In genomic region chr1:1118011-1118892, GRCh38 we compare ENCODE assay signal across 23 cellular contexts. TPM values are rescaled to one million over a fixed set of nuclear protein-coding genes. Genes with fewer than 3 reads are reported as not detected.
DNase-seq lines count a peak whose midpoint lies in the region; ATAC-seq and TF ChIP-seq lines count a peak whose summit lies in the region.
"Had no signal": no experiment of that assay in that cellular context is flagged by ENCODE, and none has a peak within 500 bp of the region (broad histone marks: within the 10 kb centered on the region; RNA-seq: fewer than 3 reads in every experiment).

No MANE protein-coding gene starts in this region.

- H3K4me3 Mint-ChIP-seq in T-helper 17 cell = peak overlapping the region; percentile 28
- peak overlapping the region in 3 of 5 donors; percentile 7 to 29 (median 12) for H3K4me3 Mint-ChIP-seq in immature natural killer cell

- H3K36me3 Mint-ChIP-seq in T-helper 17 cell (ENCODE audit: low read depth) (peaks cover 2% of the 10 kb centered on the region), immature natural killer cell (peaks cover 0 to 3% (median 0%) of the 10 kb centered on the region in 3 donors)

- WGBS in testis, 2 donors = 87 to 88% methylated on average over 21 to 31 of the region's 33 CpGs

- TF ChIP-seq CTCF in testis (IDR thresholded peaks at IDR 0.05) = no peak

- H3K27me3 Mint-ChIP-seq in T-helper 17 cell = no peaks in the 10 kb centered on the region
- H3K27me3 Mint-ChIP-seq in immature natural killer cell (ENCODE audit: low read depth in 3 of 3) = peaks cover 0 to 3% (median 0%) of the 10 kb centered on the region in 3 donors

- intact Hi-C loops in posterior vena cava (cut with DNase I) = no loop called here
- intact Hi-C loops in testis (cut with DNase I; ENCODE audit: low total_unique reads) = no loop called here

- no peaks in the 10 kb centered on the region for H3K4me1 ChIP-seq in testis
- H3K4me1 ChIP-seq: BE2C, parathyroid adenoma had no signal

- no peaks in the 10 kb centered on the region for H3K36me3 ChIP-seq in testis (ENCODE audit: low read depth, missing control alignments)
- H3K36me3 ChIP-seq: BE2C, suprapubic skin had no signal

- no peak for TF ChIP-seq POLR2A in testis (IDR thresholded peaks at IDR 0.05)

- H3K4me1 Mint-ChIP-seq in T-helper 17 cell (peaks cover 13% of the 10 kb centered on the region), immature natural killer cell (peaks cover 4 to 8% of the 10 kb centered on the region in 2 donors)

- DNase-seq in NCI-H2171 treated with DMSO at 0.1 percent for 48 hours (lab: John Stamatoyannopoulos, UW) = peak; percentile 6
- DNase-seq in NCI-H2171 (lab: John Stamatoyannopoulos, UW) = no peak
- DNase-seq in T-helper 17 cell = no peak
- DNase-seq in immature natural killer cell = no peak
- DNase-seq in posterior vena cava (ENCODE audit: low spot score) = peak; percentile 66
- DNase-seq in testis = no peak
- no peak for DNase-seq in globus pallidus (ENCODE audit: low spot score)
- DNase-seq: activated gamma-delta T cell treated with Interleukin-2 at 50 U/mL for 16 hours; BE2C; foreskin melanocyte; HCEC 1CT; NCI-H1105; SJCRH30; stimulated activated CD8-positive, alpha-beta memory T cell treated with anti-CD3 and anti-CD28 coated beads, Interleukin-4, amount 100 ng/mL, for 48 hours; T-helper 2 cell had no signal

- H3K9me3 ChIP-seq in T-helper 17 cell (ENCODE audit: control insufficient read depth, low read length, poor library complexity, severe bottlenecking) = no peaks in the 10 kb centered on the region
- H3K9me3 ChIP-seq in testis = no peaks in the 10 kb centered on the region
- H3K9me3 ChIP-seq: BE2C, SJCRH30, suprapubic skin had no signal

- H3K4me3 ChIP-seq in testis = no peak overlapping the region
- H3K4me3 ChIP-seq: SJCRH30, smooth muscle cell, suprapubic skin had no signal

- no peak overlapping the region for H3K27ac ChIP-seq in testis
- H3K27ac ChIP-seq: 22Rv1, KMS-11, parathyroid adenoma, SJCRH30, suprapubic skin had no signal

- no peak overlapping the region for H3K27ac Mint-ChIP-seq in T-helper 17 cell
- H3K27ac Mint-ChIP-seq in immature natural killer cell = no peak overlapping the region

- ATAC-seq in T-helper 17 cell (no peak), HG02588 (IDR thresholded peaks at IDR 0.05; ENCODE audit: unreplicated experiment) (no peak)

- peaks cover 0 to 3% (median 0%) of the 10 kb centered on the region in 6 donors for H3K9me3 Mint-ChIP-seq in immature natural killer cell

- no peaks in the 10 kb centered on the region for H3K27me3 ChIP-seq in testis

RNA-seq across cellular contexts. Expression of gene C1orf159, which starts 2.4 kb away (rescaled TPM):
- 10 to 100 TPM; 13.4 to 17.1 TPM for total RNA-seq in T-helper 17 cell
- polyA plus RNA-seq in immature natural killer cell = 1 to 10 TPM in 2 of 3 donors, under 1 TPM in 1; 0.99 to 7.5 (median 4.1) TPM
- 1 to 10 TPM; 6.7 to 7.4 TPM for total RNA-seq in posterior vena cava
- total RNA-seq in testis = 10 to 100 TPM; 50.7 to 68.3 TPM
- polyA plus RNA-seq in testis (ENCODE audit: insufficient read depth, low read depth, low replicate concordance) = 40.7 TPM

RNA-seq across cellular contexts. Expression of gene RNF223, which starts 44.1 kb away (rescaled TPM):
- not detected for total RNA-seq in T-helper 17 cell
- not detected for polyA plus RNA-seq in immature natural killer cell
- not detected for total RNA-seq in posterior vena cava
- total RNA-seq in testis = under 1 TPM; 0.19 to 0.31 TPM
- polyA plus RNA-seq in testis (ENCODE audit: insufficient read depth, low read depth, low replicate concordance) = not detected
- total RNA-seq: SJCRH30 had no signal

RNA-seq across cellular contexts. Expression of gene TTLL10, which starts 55.4 kb away (rescaled TPM):
- total RNA-seq in T-helper 17 cell = 1 to 10 TPM in 1 of 2 donors, under 1 TPM in 1; 0.86 to 2.5 TPM
- polyA plus RNA-seq in immature natural killer cell = under 1 TPM; 0.68 to 0.83 (median 0.69) TPM
- under 1 TPM in 1 of 2 donors, not detected in 1; 0.19 TPM for total RNA-seq in posterior vena cava
- 10 to 100 TPM; 20.4 to 58.0 TPM for total RNA-seq in testis
- polyA plus RNA-seq in testis (ENCODE audit: insufficient read depth, low read depth, low replicate concordance) = 44.9 TPM
- total RNA-seq: astrocyte, G401, smooth muscle cell, suprapubic skin had no signal
- polyA plus RNA-seq: smooth muscle cell had no signal

Comparison
In these comparisons a context has a peak if more than half of its experiments do, and no peak if none do; other contexts are left out.
1. DNase-seq: peak in NCI-H2171 treated with DMSO at 0.1 percent for 48 hours (single experiment) and posterior vena cava (single experiment); none in NCI-H2171 (single experiment), T-helper 17 cell (0 of 3), immature natural killer cell (0 of 3), testis (single experiment) and globus pallidus (single experiment).
2. RNA of gene TTLL10, which starts 55.4 kb away (total RNA-seq): 20.4 to 58.0 TPM in testis; 0.86 to 2.5 TPM in T-helper 17 cell and 0.19 TPM in posterior vena cava; every median in the first group is over 4 times any median in the second.